In genomic region chr3:36877930-36878685, GRCh38 we compare ENCODE assay signal across 21 cellular contexts.
DNase-seq lines count a peak whose midpoint lies in the region; ATAC-seq and TF ChIP-seq lines count a peak whose summit lies in the region.
"Had no signal": no experiment of that assay in that cellular context is flagged by ENCODE, and none has a peak within 500 bp of the region (broad histone marks: within the 10 kb centered on the region; RNA-seq: fewer than 3 reads in every experiment).

No MANE protein-coding gene starts in this region.

- DNase-seq in activated naive CD8-positive, alpha-beta T cell treated with anti-CD3 and anti-CD28 coated beads for 36 hours = no peak
- no peak for DNase-seq in Karpas-422
- DNase-seq in endodermal cell = peak; percentile 43
- DNase-seq in NCI-H524 (lab: John Stamatoyannopoulos, UW) = no peak
- no peak for DNase-seq in ecto neural progenitor cell (ENCODE audit: low spot score)
- DNase-seq: activated CD4-positive, alpha-beta T cell treated with anti-CD3 and anti-CD28 coated beads, Interleukin-2, amount 50 U/mL, for 48 hours; activated effector memory CD4-positive, alpha-beta T cell treated with Interleukin-2 at 50 U/mL for 16 hours; EL; kidney; lower lobe of right lung; NCI-H1092; NCI-H187 treated with DMSO at 0.1 percent for 48 hours; NCI-H69; small intestine; stimulated activated CD4-positive, alpha-beta T cell treated with anti-CD3 and anti-CD28 coated beads, Interleukin-2, amount 100 ng/mL, for 24 hours; T1000 had no signal

- no peaks in the 10 kb centered on the region for H4K20me1 ChIP-seq in Karpas-422 (ENCODE audit: insufficient read depth, low read depth, low read length)

- no peak overlapping the region for H3K4me3 ChIP-seq in Karpas-422 (ENCODE audit: low read length)
- no peak overlapping the region for H3K4me3 ChIP-seq in endodermal cell (ENCODE audit: low read length)
- H3K4me3 ChIP-seq: coronary artery, HAP-1, lower lobe of right lung had no signal

- no peaks in the 10 kb centered on the region for H3K9me3 Mint-ChIP-seq in activated naive CD8-positive, alpha-beta T cell (ENCODE audit: low read depth)
- H3K9me3 Mint-ChIP-seq in activated naive CD8-positive, alpha-beta T cell treated with anti-CD3 and anti-CD28 coated beads for 36 hours = no peaks in the 10 kb centered on the region
- H3K9me3 Mint-ChIP-seq in endodermal cell = no peaks in the 10 kb centered on the region
- H3K9me3 Mint-ChIP-seq in stimulated activated memory B cell treated with anti-CD40 and anti-IgM and Interleukin-4, amounts not matched to agents 10 μg/mL and 1 μg/mL and 100 μg/mL, for 72 hours = peaks cover 5% of the 10 kb centered on the region

- H3K4me1 Mint-ChIP-seq in activated naive CD8-positive, alpha-beta T cell (ENCODE audit: low read depth) = peaks cover 50% of the 10 kb centered on the region
- H3K4me1 Mint-ChIP-seq in activated naive CD8-positive, alpha-beta T cell treated with anti-CD3 and anti-CD28 coated beads for 36 hours = peaks cover 31% of the 10 kb centered on the region
- H3K4me1 Mint-ChIP-seq in endodermal cell = peaks cover 5% of the 10 kb centered on the region
- peaks cover 54% of the 10 kb centered on the region for H3K4me1 Mint-ChIP-seq in stimulated activated memory B cell treated with anti-CD40 and anti-IgM and Interleukin-4, amounts not matched to agents 10 μg/mL and 1 μg/mL and 100 μg/mL, for 72 hours

- H3K36me3 Mint-ChIP-seq in activated naive CD8-positive, alpha-beta T cell = peaks cover 9% of the 10 kb centered on the region
- peaks cover 9% of the 10 kb centered on the region for H3K36me3 Mint-ChIP-seq in activated naive CD8-positive, alpha-beta T cell treated with anti-CD3 and anti-CD28 coated beads for 36 hours
- H3K36me3 Mint-ChIP-seq in endodermal cell (ENCODE audit: low read depth) = no peaks in the 10 kb centered on the region
- peaks cover 33% of the 10 kb centered on the region for H3K36me3 Mint-ChIP-seq in stimulated activated memory B cell treated with anti-CD40 and anti-IgM and Interleukin-4, amounts not matched to agents 10 μg/mL and 1 μg/mL and 100 μg/mL, for 72 hours

- no peak overlapping the region for H3K4me3 Mint-ChIP-seq in activated naive CD8-positive, alpha-beta T cell
- H3K4me3 Mint-ChIP-seq in activated naive CD8-positive, alpha-beta T cell treated with anti-CD3 and anti-CD28 coated beads for 36 hours = no peak overlapping the region
- H3K4me3 Mint-ChIP-seq in endodermal cell = no peak overlapping the region
- H3K4me3 Mint-ChIP-seq in stimulated activated memory B cell treated with anti-CD40 and anti-IgM and Interleukin-4, amounts not matched to agents 10 μg/mL and 1 μg/mL and 100 μg/mL, for 72 hours = no peak overlapping the region

- no peak overlapping the region for H3K9ac ChIP-seq in Karpas-422 (ENCODE audit: low read length)
- no peak overlapping the region for H3K9ac ChIP-seq in endodermal cell (ENCODE audit: extremely low read depth, low read length, poor library complexity, severe bottlenecking)

- no peaks in the 10 kb centered on the region for H3K9me2 ChIP-seq in Karpas-422 (replicated peaks; ENCODE audit: insufficient read depth, low read length)

- H2AFZ ChIP-seq in Karpas-422 (ENCODE audit: low read length) = no peak overlapping the region

- H3K79me2 ChIP-seq in Karpas-422 (ENCODE audit: low read length) = peaks cover 33% of the 10 kb centered on the region

- no peak for TF ChIP-seq CTCF in endodermal cell (conservative IDR thresholded peaks at IDR 0.05)

- ATAC-seq in stimulated activated memory B cell treated with anti-CD40 and anti-IgM and Interleukin-4, amounts not matched to agents 10 μg/mL and 1 μg/mL and 100 μg/mL, for 72 hours = no peak
- no peak for ATAC-seq in HG03354 (IDR thresholded peaks at IDR 0.05; ENCODE audit: poor library complexity, severe bottlenecking, unreplicated experiment)
- ATAC-seq: lower lobe of right lung had no signal

- peaks cover 22% of the 10 kb centered on the region for H3K4me1 ChIP-seq in Karpas-422 (ENCODE audit: low read length)
- no peaks in the 10 kb centered on the region for H3K4me1 ChIP-seq in endodermal cell (ENCODE audit: control insufficient read depth, insufficient read depth, low read length)
- H3K4me1 ChIP-seq: HAP-1 had no signal

- 75 to 84% methylated on average over 7 to 9 of the region's 9 CpGs for WGBS in endodermal cell (ENCODE audit: insufficient coverage in 1 of 2, insufficient read length in 1 of 2), 2 experiments

- H3K27ac ChIP-seq in Karpas-422 (ENCODE audit: low read length) (peak overlapping the region; percentile 43), endodermal cell (ENCODE audit: low read depth, low read length) (no peak overlapping the region)
- H3K27ac ChIP-seq: coronary artery, lower lobe of right lung had no signal

- H3K27me3 ChIP-seq in Karpas-422 (ENCODE audit: low read length) (no peaks in the 10 kb centered on the region), endodermal cell (ENCODE audit: control insufficient read depth, insufficient read depth, low read length, poor library complexity, severe bottlenecking) (no peaks in the 10 kb centered on the region)

- H3K27me3 Mint-ChIP-seq in activated naive CD8-positive, alpha-beta T cell = no peaks in the 10 kb centered on the region
- H3K27me3 Mint-ChIP-seq in activated naive CD8-positive, alpha-beta T cell treated with anti-CD3 and anti-CD28 coated beads for 36 hours = no peaks in the 10 kb centered on the region
- H3K27me3 Mint-ChIP-seq in endodermal cell (ENCODE audit: insufficient read depth) = no peaks in the 10 kb centered on the region
- no peaks in the 10 kb centered on the region for H3K27me3 Mint-ChIP-seq in stimulated activated memory B cell treated with anti-CD40 and anti-IgM and Interleukin-4, amounts not matched to agents 10 μg/mL and 1 μg/mL and 100 μg/mL, for 72 hours

- H3K36me3 ChIP-seq in Karpas-422 (ENCODE audit: insufficient read depth, low read length) (peaks cover 34% of the 10 kb centered on the region), endodermal cell (ENCODE audit: control insufficient read depth, insufficient read depth, low read length) (no peaks in the 10 kb centered on the region)
- H3K36me3 ChIP-seq: HAP-1 had no signal

- no peak overlapping the region for H3K4me2 ChIP-seq in Karpas-422 (ENCODE audit: low read depth, low read length, poor library complexity, severe bottlenecking)

- H3K9me3 ChIP-seq in Karpas-422 (ENCODE audit: low read length) (no peaks in the 10 kb centered on the region), endodermal cell (ENCODE audit: control insufficient read depth, low read length) (no peaks in the 10 kb centered on the region)
- H3K9me3 ChIP-seq: HAP-1, lower lobe of right lung had no signal

- peak overlapping the region; percentile 64 for H3K27ac Mint-ChIP-seq in activated naive CD8-positive, alpha-beta T cell
- no peak overlapping the region for H3K27ac Mint-ChIP-seq in activated naive CD8-positive, alpha-beta T cell treated with anti-CD3 and anti-CD28 coated beads for 36 hours
- no peak overlapping the region for H3K27ac Mint-ChIP-seq in endodermal cell
- peak overlapping the region; percentile 98 for H3K27ac Mint-ChIP-seq in stimulated activated memory B cell treated with anti-CD40 and anti-IgM and Interleukin-4, amounts not matched to agents 10 μg/mL and 1 μg/mL and 100 μg/mL, for 72 hours

Comparison
In these comparisons a context has a peak if more than half of its experiments do, and no peak if none do; other contexts are left out.
1. H3K27ac Mint-ChIP-seq: peak in activated naive CD8-positive, alpha-beta T cell (single experiment) and stimulated activated memory B cell treated with anti-CD40 and anti-IgM and Interleukin-4, amounts not matched to agents 10 μg/mL and 1 μg/mL and 100 μg/mL, for 72 hours (single experiment); none in activated naive CD8-positive, alpha-beta T cell treated with anti-CD3 and anti-CD28 coated beads for 36 hours (single experiment) and endodermal cell (single experiment).